Comparison of ENCODE assay signal across 4 cellular contexts in the genomic region with DNA sequence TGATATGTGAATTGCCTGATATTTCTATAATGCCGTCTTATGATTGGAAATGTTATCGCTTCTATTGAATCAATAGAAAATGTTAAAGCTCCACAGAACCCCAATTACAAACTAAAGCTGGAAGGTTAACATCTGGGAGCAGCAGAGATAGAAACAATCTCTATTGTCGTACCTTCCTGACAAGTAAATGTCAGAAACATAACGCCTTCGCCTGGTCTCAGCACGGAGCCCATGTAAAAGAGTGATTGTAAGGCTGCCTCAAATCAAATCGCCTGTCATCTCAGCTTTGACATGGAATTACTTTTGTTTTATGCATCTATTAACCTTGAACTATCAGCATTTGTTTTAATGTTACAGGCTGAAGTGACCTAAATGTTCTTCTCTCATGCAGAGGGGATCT.
TF ChIP-seq lines count a peak whose summit lies in the region.

No MANE protein-coding gene starts in this region.

TF ChIP-seq in GM23338, 12 proteins besides CTCF, POLR2A, EP300 and RAD21 (continues in another document):
- TF ChIP-seq, protein P1, sequence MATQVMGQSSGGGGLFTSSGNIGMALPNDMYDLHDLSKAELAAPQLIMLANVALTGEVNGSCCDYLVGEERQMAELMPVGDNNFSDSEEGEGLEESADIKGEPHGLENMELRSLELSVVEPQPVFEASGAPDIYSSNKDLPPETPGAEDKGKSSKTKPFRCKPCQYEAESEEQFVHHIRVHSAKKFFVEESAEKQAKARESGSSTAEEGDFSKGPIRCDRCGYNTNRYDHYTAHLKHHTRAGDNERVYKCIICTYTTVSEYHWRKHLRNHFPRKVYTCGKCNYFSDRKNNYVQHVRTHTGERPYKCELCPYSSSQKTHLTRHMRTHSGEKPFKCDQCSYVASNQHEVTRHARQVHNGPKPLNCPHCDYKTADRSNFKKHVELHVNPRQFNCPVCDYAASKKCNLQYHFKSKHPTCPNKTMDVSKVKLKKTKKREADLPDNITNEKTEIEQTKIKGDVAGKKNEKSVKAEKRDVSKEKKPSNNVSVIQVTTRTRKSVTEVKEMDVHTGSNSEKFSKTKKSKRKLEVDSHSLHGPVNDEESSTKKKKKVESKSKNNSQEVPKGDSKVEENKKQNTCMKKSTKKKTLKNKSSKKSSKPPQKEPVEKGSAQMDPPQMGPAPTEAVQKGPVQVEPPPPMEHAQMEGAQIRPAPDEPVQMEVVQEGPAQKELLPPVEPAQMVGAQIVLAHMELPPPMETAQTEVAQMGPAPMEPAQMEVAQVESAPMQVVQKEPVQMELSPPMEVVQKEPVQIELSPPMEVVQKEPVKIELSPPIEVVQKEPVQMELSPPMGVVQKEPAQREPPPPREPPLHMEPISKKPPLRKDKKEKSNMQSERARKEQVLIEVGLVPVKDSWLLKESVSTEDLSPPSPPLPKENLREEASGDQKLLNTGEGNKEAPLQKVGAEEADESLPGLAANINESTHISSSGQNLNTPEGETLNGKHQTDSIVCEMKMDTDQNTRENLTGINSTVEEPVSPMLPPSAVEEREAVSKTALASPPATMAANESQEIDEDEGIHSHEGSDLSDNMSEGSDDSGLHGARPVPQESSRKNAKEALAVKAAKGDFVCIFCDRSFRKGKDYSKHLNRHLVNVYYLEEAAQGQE (IDR thresholded peaks at IDR 0.05; ENCODE audit: unreplicated experiment): no peak
- TF ChIP-seq EZH2 (IDR thresholded peaks at IDR 0.05; ENCODE audit: low read depth, unreplicated experiment): no peak
- no peak for TF ChIP-seq CREB1 (CRISPR knock-in tag; IDR thresholded peaks at IDR 0.05; ENCODE audit: low read depth)
- TF ChIP-seq ZNF331 (CRISPR knock-in tag; IDR thresholded peaks at IDR 0.05; ENCODE audit: low read depth): no peak
- no peak for TF ChIP-seq NANOG (IDR thresholded peaks at IDR 0.05; ENCODE audit: borderline replicate concordance)
- no peak for TF ChIP-seq POLR2AphosphoS5 (IDR thresholded peaks at IDR 0.05; ENCODE audit: low read depth)
- no peak for TF ChIP-seq STAT1 (IDR thresholded peaks at IDR 0.05; ENCODE audit: unreplicated experiment)
- no peak for TF ChIP-seq JUNB (IDR thresholded peaks at IDR 0.05; ENCODE audit: unreplicated experiment)
- TF ChIP-seq EZH2phosphoT487 (IDR thresholded peaks at IDR 0.05; ENCODE audit: unreplicated experiment): no peak
- no peak for TF ChIP-seq ZNF114 (CRISPR knock-in tag; IDR thresholded peaks at IDR 0.05)
- TF ChIP-seq, protein P2, sequence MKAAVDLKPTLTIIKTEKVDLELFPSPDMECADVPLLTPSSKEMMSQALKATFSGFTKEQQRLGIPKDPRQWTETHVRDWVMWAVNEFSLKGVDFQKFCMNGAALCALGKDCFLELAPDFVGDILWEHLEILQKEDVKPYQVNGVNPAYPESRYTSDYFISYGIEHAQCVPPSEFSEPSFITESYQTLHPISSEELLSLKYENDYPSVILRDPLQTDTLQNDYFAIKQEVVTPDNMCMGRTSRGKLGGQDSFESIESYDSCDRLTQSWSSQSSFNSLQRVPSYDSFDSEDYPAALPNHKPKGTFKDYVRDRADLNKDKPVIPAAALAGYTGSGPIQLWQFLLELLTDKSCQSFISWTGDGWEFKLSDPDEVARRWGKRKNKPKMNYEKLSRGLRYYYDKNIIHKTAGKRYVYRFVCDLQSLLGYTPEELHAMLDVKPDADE (IDR thresholded peaks at IDR 0.05): no peak

TF ChIP-seq in IMR-90, 13 proteins besides CTCF, POLR2A, EP300 and RAD21:
- TF ChIP-seq NFE2L2 (IDR thresholded peaks at IDR 0.05; ENCODE audit: low read depth, low read length): no peak
- TF ChIP-seq, protein P3, sequence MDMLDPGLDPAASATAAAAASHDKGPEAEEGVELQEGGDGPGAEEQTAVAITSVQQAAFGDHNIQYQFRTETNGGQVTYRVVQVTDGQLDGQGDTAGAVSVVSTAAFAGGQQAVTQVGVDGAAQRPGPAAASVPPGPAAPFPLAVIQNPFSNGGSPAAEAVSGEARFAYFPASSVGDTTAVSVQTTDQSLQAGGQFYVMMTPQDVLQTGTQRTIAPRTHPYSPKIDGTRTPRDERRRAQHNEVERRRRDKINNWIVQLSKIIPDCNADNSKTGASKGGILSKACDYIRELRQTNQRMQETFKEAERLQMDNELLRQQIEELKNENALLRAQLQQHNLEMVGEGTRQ (IDR thresholded peaks at IDR 0.05; ENCODE audit: low read depth, low read length): no peak
- TF ChIP-seq, protein P4, sequence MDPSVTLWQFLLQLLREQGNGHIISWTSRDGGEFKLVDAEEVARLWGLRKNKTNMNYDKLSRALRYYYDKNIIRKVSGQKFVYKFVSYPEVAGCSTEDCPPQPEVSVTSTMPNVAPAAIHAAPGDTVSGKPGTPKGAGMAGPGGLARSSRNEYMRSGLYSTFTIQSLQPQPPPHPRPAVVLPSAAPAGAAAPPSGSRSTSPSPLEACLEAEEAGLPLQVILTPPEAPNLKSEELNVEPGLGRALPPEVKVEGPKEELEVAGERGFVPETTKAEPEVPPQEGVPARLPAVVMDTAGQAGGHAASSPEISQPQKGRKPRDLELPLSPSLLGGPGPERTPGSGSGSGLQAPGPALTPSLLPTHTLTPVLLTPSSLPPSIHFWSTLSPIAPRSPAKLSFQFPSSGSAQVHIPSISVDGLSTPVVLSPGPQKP (IDR thresholded peaks at IDR 0.05; ENCODE audit: borderline replicate concordance, low read depth, low read length): no peak
- no peak for TF ChIP-seq SMC3 (IDR thresholded peaks at IDR 0.05; ENCODE audit: low read depth, low read length)
- TF ChIP-seq MAFK (IDR thresholded peaks at IDR 0.05; ENCODE audit: low read depth, low read length): no peak
- no peak for TF ChIP-seq FOS (IDR thresholded peaks at IDR 0.05; ENCODE audit: low read depth, low read length)
- no peak for TF ChIP-seq CHD1 (IDR thresholded peaks at IDR 0.05; ENCODE audit: low read depth, low read length)
- TF ChIP-seq MAZ (IDR thresholded peaks at IDR 0.05; ENCODE audit: borderline replicate concordance, low read depth, low read length): no peak
- TF ChIP-seq CEBPB (IDR thresholded peaks at IDR 0.05; ENCODE audit: low read depth, low read length): no peak
- TF ChIP-seq MXI1 (IDR thresholded peaks at IDR 0.05; ENCODE audit: borderline replicate concordance, low read depth, low read length): no peak
- no peak for TF ChIP-seq BHLHE40 (IDR thresholded peaks at IDR 0.05; ENCODE audit: low read depth, low read length)
- TF ChIP-seq RFX5 (IDR thresholded peaks at IDR 0.05; ENCODE audit: low read depth, low read length): no peak
- no peak for TF ChIP-seq RCOR1 (IDR thresholded peaks at IDR 0.05; ENCODE audit: insufficient replicate concordance, low read length)

TF ChIP-seq in H1, 55 proteins besides CTCF, POLR2A, EP300 and RAD21:
- no peak for TF ChIP-seq SIN3A (conservative IDR thresholded peaks at IDR 0.05 in 1 of 2, IDR thresholded peaks at IDR 0.05 in 1 of 2; ENCODE audit: low read depth in 1 of 2, low read length in 2 of 2)
- TF ChIP-seq JUND (IDR thresholded peaks at IDR 0.05; ENCODE audit: low read length): no peak
TF ChIP-seq in H1: peak in this region for 0.

TF ChIP-seq in neural cell, 6 proteins besides CTCF, POLR2A, EP300 and RAD21:
- TF ChIP-seq POLR2AphosphoS5 (IDR thresholded peaks at IDR 0.05) (peak; percentile 75), TAF1 (IDR thresholded peaks at IDR 0.05; ENCODE audit: low read depth) (no peak)
- TF ChIP-seq, protein P1 (IDR thresholded peaks at IDR 0.05; ENCODE audit: borderline replicate concordance): peak; percentile 54
